Comparison of ENCODE assay signal across 20 cellular contexts in the genomic region with DNA sequence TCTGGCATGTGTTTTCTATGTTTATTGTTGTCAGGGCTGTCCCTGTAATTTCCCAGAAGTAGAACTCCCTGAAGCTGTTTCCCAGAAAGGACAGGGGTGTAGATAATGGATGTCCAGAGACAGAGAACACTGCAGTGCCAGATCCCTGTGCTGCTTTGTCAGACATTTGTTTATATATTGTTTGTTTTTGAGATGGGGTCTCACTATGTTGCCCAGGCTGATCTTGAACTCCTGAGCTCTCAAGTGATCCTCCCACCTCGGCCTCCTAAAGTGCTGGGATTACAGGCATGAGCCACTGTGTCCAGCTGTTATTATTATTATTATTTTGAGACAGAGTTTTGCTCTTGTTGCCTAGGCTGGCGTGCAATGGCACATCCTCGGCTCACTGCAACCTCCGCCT. TPM values are rescaled to one million over a fixed set of nuclear protein-coding genes. Genes with fewer than 3 reads are reported as not detected.
A peak's percentile ranks its signal among the peaks of the same experiment; 100 is the strongest.
DNase-seq lines count a peak whose midpoint lies in the region; ATAC-seq and TF ChIP-seq lines count a peak whose summit lies in the region.
"Had no signal": no experiment of that assay in that cellular context is flagged by ENCODE, and none has a peak within 500 bp of the region (broad histone marks: within the 10 kb centered on the region; RNA-seq: fewer than 3 reads in every experiment).

No MANE protein-coding gene starts in this region.

- H3K4me3 Mint-ChIP-seq in activated naive CD4-positive, alpha-beta T cell treated with anti-CD3 and anti-CD28 coated beads for 36 hours, result no peak overlapping the region
- no peak overlapping the region for H3K4me3 Mint-ChIP-seq in activated T-helper 1 cell treated with anti-CD3 and anti-CD28 coated beads, Interleukin-12 subunit alpha, Interleukin-12 subunit beta, Interleukin-2, Interleukin-4 antibody, amounts not matched to agents 30 ng/mL and 10 ng/mL and 1 ng/mL, durations not matched to agents 14 hours and 24 hours and 36 hours
- no peak overlapping the region for H3K4me3 Mint-ChIP-seq in mesothelial cell of epicardium

- H3K4me1 Mint-ChIP-seq in activated naive CD4-positive, alpha-beta T cell treated with anti-CD3 and anti-CD28 coated beads for 36 hours (ENCODE audit: low read depth), result peaks cover 69% of the 10 kb centered on the region
- H3K4me1 Mint-ChIP-seq in activated T-helper 1 cell treated with anti-CD3 and anti-CD28 coated beads, Interleukin-12 subunit alpha, Interleukin-12 subunit beta, Interleukin-2, Interleukin-4 antibody, amounts not matched to agents 30 ng/mL and 10 ng/mL and 1 ng/mL, durations not matched to agents 14 hours and 24 hours and 36 hours (ENCODE audit: low read depth), result peaks cover 56% of the 10 kb centered on the region
- peaks cover 23% of the 10 kb centered on the region for H3K4me1 Mint-ChIP-seq in mesothelial cell of epicardium

- ATAC-seq in activated naive CD4-positive, alpha-beta T cell treated with anti-CD3 and anti-CD28 coated beads, Interleukin-2, amount 50 U/mL, for 72 hours, result no peak
- ATAC-seq in GM18498 (IDR thresholded peaks at IDR 0.05; ENCODE audit: unreplicated experiment), result no peak
- ATAC-seq: GM12878, SK-N-SH treated with all-trans-retinoic acid at 6 μM for 48 hours had no signal

- no peak overlapping the region for H3K27ac ChIP-seq in HEK293 (ENCODE audit: extremely low read depth, low read depth, low read length)
- H3K27ac ChIP-seq: GM23248 had no signal

- no peaks in the 10 kb centered on the region; a peak in 1 of 3 replicates for H3K36me3 ChIP-seq in HEK293 (ENCODE audit: control insufficient read depth in 2 of 2, insufficient read depth in 1 of 2, low read length in 2 of 2)
- H3K36me3 ChIP-seq: HAP-1 had no signal

- H3K9me3 ChIP-seq in HEK293 (ENCODE audit: control insufficient read depth, insufficient read depth, low read depth, low read length), result no peaks in the 10 kb centered on the region
- H3K9me3 ChIP-seq: HAP-1 had no signal

- POLR2A ChIA-PET in HEK293 (lab: Yijun Ruan, JAX), result interaction anchor here (0.6 to 1.1 kb wide), 2 partner anchors 53 to 174 kb away, joined by 3 to 4 read pairs; a partner anchor contains a TSS

- DNase-seq in activated naive CD4-positive, alpha-beta T cell treated with anti-CD3 and anti-CD28 coated beads for 36 hours, result no peak
- no peak for DNase-seq in activated naive CD4-positive, alpha-beta T cell treated with anti-CD3 and anti-CD28 coated beads, Interleukin-2, amount 50 U/mL, for 72 hours (ENCODE audit: low spot score in 2 of 2)
- DNase-seq in activated T-helper 1 cell treated with anti-CD3 and anti-CD28 coated beads, Interleukin-12 subunit alpha, Interleukin-12 subunit beta, Interleukin-2, Interleukin-4 antibody, amounts not matched to agents 30 ng/mL and 10 ng/mL and 1 ng/mL, durations not matched to agents 14 hours and 24 hours and 36 hours (ENCODE audit: low spot score), result no peak
- DNase-seq in mesothelial cell of epicardium (ENCODE audit: low spot score in 2 of 2, unreplicated experiment in 2 of 2), result no peak
- no peak for DNase-seq in NCI-H526 treated with DMSO at 0.1 percent for 48 hours (lab: John Stamatoyannopoulos, UW)
- DNase-seq: C1 segment of cervical spinal cord, GF-D8, GM23248, KG1, NCI-H1694 treated with DMSO at 0.1 percent for 48 hours, NCI-H2107, NCI-H510A treated with DMSO at 0.1 percent for 48 hours, NCI-H82, RPMI8226, SIG-M5 had no signal

- peaks cover 24% of the 10 kb centered on the region for H3K36me3 Mint-ChIP-seq in activated naive CD4-positive, alpha-beta T cell treated with anti-CD3 and anti-CD28 coated beads for 36 hours (ENCODE audit: low read depth)
- peaks cover 4 to 30% of the 10 kb centered on the region in 2 donors for H3K36me3 Mint-ChIP-seq in activated naive CD4-positive, alpha-beta T cell treated with anti-CD3 and anti-CD28 coated beads, Interleukin-2, amount 50 U/mL, for 72 hours
- H3K36me3 Mint-ChIP-seq in activated T-helper 1 cell treated with anti-CD3 and anti-CD28 coated beads, Interleukin-12 subunit alpha, Interleukin-12 subunit beta, Interleukin-2, Interleukin-4 antibody, amounts not matched to agents 30 ng/mL and 10 ng/mL and 1 ng/mL, durations not matched to agents 14 hours and 24 hours and 36 hours (ENCODE audit: low read depth), result peaks cover 30% of the 10 kb centered on the region
- peaks cover 8% of the 10 kb centered on the region for H3K36me3 Mint-ChIP-seq in mesothelial cell of epicardium

- H3K27me3 Mint-ChIP-seq in activated naive CD4-positive, alpha-beta T cell treated with anti-CD3 and anti-CD28 coated beads for 36 hours (ENCODE audit: low read depth), result no peaks in the 10 kb centered on the region
- H3K27me3 Mint-ChIP-seq in activated T-helper 1 cell treated with anti-CD3 and anti-CD28 coated beads, Interleukin-12 subunit alpha, Interleukin-12 subunit beta, Interleukin-2, Interleukin-4 antibody, amounts not matched to agents 30 ng/mL and 10 ng/mL and 1 ng/mL, durations not matched to agents 14 hours and 24 hours and 36 hours (ENCODE audit: insufficient read depth), result no peaks in the 10 kb centered on the region
- H3K27me3 Mint-ChIP-seq in mesothelial cell of epicardium (ENCODE audit: low read depth), result no peaks in the 10 kb centered on the region

- no peaks in the 10 kb centered on the region for H3K9me3 Mint-ChIP-seq in activated naive CD4-positive, alpha-beta T cell treated with anti-CD3 and anti-CD28 coated beads for 36 hours
- H3K9me3 Mint-ChIP-seq in activated naive CD4-positive, alpha-beta T cell treated with anti-CD3 and anti-CD28 coated beads, Interleukin-2, amount 50 U/mL, for 72 hours, result no peaks in the 10 kb centered on the region
- no peaks in the 10 kb centered on the region for H3K9me3 Mint-ChIP-seq in activated T-helper 1 cell treated with anti-CD3 and anti-CD28 coated beads, Interleukin-12 subunit alpha, Interleukin-12 subunit beta, Interleukin-2, Interleukin-4 antibody, amounts not matched to agents 30 ng/mL and 10 ng/mL and 1 ng/mL, durations not matched to agents 14 hours and 24 hours and 36 hours
- H3K9me3 Mint-ChIP-seq in mesothelial cell of epicardium, result peaks cover 7% of the 10 kb centered on the region

- H3K27ac Mint-ChIP-seq in activated naive CD4-positive, alpha-beta T cell treated with anti-CD3 and anti-CD28 coated beads for 36 hours, result peak overlapping the region; percentile 56
- H3K27ac Mint-ChIP-seq in activated naive CD4-positive, alpha-beta T cell treated with anti-CD3 and anti-CD28 coated beads, Interleukin-2, amount 50 U/mL, for 72 hours, result no peak overlapping the region
- peak overlapping the region; percentile 11 for H3K27ac Mint-ChIP-seq in activated T-helper 1 cell treated with anti-CD3 and anti-CD28 coated beads, Interleukin-12 subunit alpha, Interleukin-12 subunit beta, Interleukin-2, Interleukin-4 antibody, amounts not matched to agents 30 ng/mL and 10 ng/mL and 1 ng/mL, durations not matched to agents 14 hours and 24 hours and 36 hours
- H3K27ac Mint-ChIP-seq in mesothelial cell of epicardium, result peak overlapping the region; percentile 34

- CTCF ChIA-PET in activated naive CD4-positive, alpha-beta T cell treated with anti-CD3 and anti-CD28 coated beads for 36 hours (lab: Charles Lee), result interaction anchor here (0.6 to 1.9 kb wide), 7 partner anchors 16 to 373 kb away, joined by 3 to 6 read pairs (median 4); no protein-coding TSS in a partner anchor
- CTCF ChIA-PET in HEK293 (lab: Yijun Ruan, JAX), result interaction anchor here (0.9 to 1.2 kb wide), 2 partner anchors 11 to 117 kb away, joined by 3 to 6 read pairs; no protein-coding TSS in a partner anchor

- TF ChIP-seq CTCF in HEK293 (tag by site-specific recombination; IDR thresholded peaks at IDR 0.05), result no peak
- TF ChIP-seq CTCF in mesothelial cell of epicardium (IDR thresholded peaks at IDR 0.05; ENCODE audit: unreplicated experiment), result no peak

- no peak overlapping the region for H3K4me3 ChIP-seq in HEK293 (ENCODE audit: low read depth, low read length)
- H3K4me3 ChIP-seq: GM12878, GM23248, HAP-1 had no signal

- intact Hi-C loops in activated naive CD4-positive, alpha-beta T cell treated with anti-CD3 and anti-CD28 coated beads for 36 hours (cut with micrococcal nuclease), result no loop called here
- intact Hi-C loops in activated T-helper 1 cell treated with anti-CD3 and anti-CD28 coated beads, Interleukin-12 subunit alpha, Interleukin-12 subunit beta, Interleukin-2, Interleukin-4 antibody, amounts not matched to agents 30 ng/mL and 10 ng/mL and 1 ng/mL, durations not matched to agents 14 hours and 24 hours and 36 hours (cut with micrococcal nuclease), result no loop called here

- peaks cover 8% of the 10 kb centered on the region for H3K4me1 ChIP-seq in HEK293 (ENCODE audit: control insufficient read depth, insufficient read depth, low read length)
- H3K4me1 ChIP-seq: HAP-1 had no signal

TF ChIP-seq in HEK293, 187 proteins besides CTCF, POLR2A, EP300 and RAD21:
- TF ChIP-seq ZNF121 (tag by site-specific recombination; IDR thresholded peaks at IDR 0.05) (0 out of 2 replicates have a peak, but pooled peaks have one; percentile 20), TRIM28 (IDR thresholded peaks at IDR 0.05; ENCODE audit: borderline replicate concordance, low read length) (no peak)

RNA-seq across cellular contexts. Expression of a gene that starts 32.7 kb away (rescaled TPM):
- total RNA-seq in activated naive CD4-positive, alpha-beta T cell treated with anti-CD3 and anti-CD28 coated beads for 36 hours, result 10 to 100 TPM; 31.3 to 31.9 TPM
- 10 to 100 TPM; 16.1 to 45.0 TPM for total RNA-seq in activated naive CD4-positive, alpha-beta T cell treated with anti-CD3 and anti-CD28 coated beads, Interleukin-2, amount 50 U/mL, for 72 hours
- 77.0 and 78.4 TPM in 2 replicates for total RNA-seq in activated T-helper 1 cell treated with anti-CD3 and anti-CD28 coated beads, Interleukin-12 subunit alpha, Interleukin-12 subunit beta, Interleukin-2, Interleukin-4 antibody, amounts not matched to agents 30 ng/mL and 10 ng/mL and 1 ng/mL, durations not matched to agents 14 hours and 24 hours and 36 hours
- total RNA-seq in mesothelial cell of epicardium, result 17.0 to 18.2 TPM (median 17.6 TPM) in 3 replicates

RNA-seq across cellular contexts. Expression of a gene that starts 52.6 kb away (rescaled TPM):
- 100 to 1,000 TPM; 212 to 217 TPM for total RNA-seq in activated naive CD4-positive, alpha-beta T cell treated with anti-CD3 and anti-CD28 coated beads for 36 hours
- 100 to 1,000 TPM; 236 to 294 TPM for total RNA-seq in activated naive CD4-positive, alpha-beta T cell treated with anti-CD3 and anti-CD28 coated beads, Interleukin-2, amount 50 U/mL, for 72 hours
- total RNA-seq in activated T-helper 1 cell treated with anti-CD3 and anti-CD28 coated beads, Interleukin-12 subunit alpha, Interleukin-12 subunit beta, Interleukin-2, Interleukin-4 antibody, amounts not matched to agents 30 ng/mL and 10 ng/mL and 1 ng/mL, durations not matched to agents 14 hours and 24 hours and 36 hours, result 417 and 422 TPM in 2 replicates
- 185 to 189 TPM (median 187 TPM) in 3 replicates for total RNA-seq in mesothelial cell of epicardium

Comparison
In these comparisons a context has a peak if more than half of its experiments do, and no peak if none do; other contexts are left out.
1. H3K27ac Mint-ChIP-seq: peak in activated naive CD4-positive, alpha-beta T cell treated with anti-CD3 and anti-CD28 coated beads for 36 hours (single experiment), activated T-helper 1 cell treated with anti-CD3 and anti-CD28 coated beads, Interleukin-12 subunit alpha, Interleukin-12 subunit beta, Interleukin-2, Interleukin-4 antibody, amounts not matched to agents 30 ng/mL and 10 ng/mL and 1 ng/mL, durations not matched to agents 14 hours and 24 hours and 36 hours (single experiment) and mesothelial cell of epicardium (single experiment); none in activated naive CD4-positive, alpha-beta T cell treated with anti-CD3 and anti-CD28 coated beads, Interleukin-2, amount 50 U/mL, for 72 hours (0 of 2).